In genomic region chr3:129399145-129399894, GRCh38 we compare ENCODE assay signal across 8 cellular contexts. TPM values are rescaled to one million over a fixed set of nuclear protein-coding genes. Genes with fewer than 3 reads are reported as not detected.
DNase-seq lines count a peak whose midpoint lies in the region; ATAC-seq, FAIRE-seq and TF ChIP-seq lines count a peak whose summit lies in the region.

No MANE protein-coding gene starts in this region.

- peak; percentile 84 for DNase-seq in BJ (ENCODE audit: low read depth)
- DNase-seq in NCI-H446 treated with DMSO at 0.1 percent for 48 hours (lab: John Stamatoyannopoulos, UW), result peak; percentile 92
- DNase-seq in activated CD4-positive, alpha-beta T cell treated with anti-CD3 and anti-CD28 coated beads for 24 hours (ENCODE audit: low read depth in 2 of 2), result peak; percentile 51 to 69
- DNase-seq in kidney tubule cell (ENCODE audit: low spot score), result peak; percentile 95
- DNase-seq in stimulated activated CD4-positive, alpha-beta T cell treated with anti-CD3 and anti-CD28 coated beads, Interleukin-1b, Interleukin-23, amount 100 ng/mL, for 24 hours (ENCODE audit: low read depth in 4 of 4, low spot score in 1 of 4), result peak; percentile 42 to 54 (median 46)

- H3K36me3 ChIP-seq in BJ (ENCODE audit: control insufficient read depth, insufficient read depth, low read length), result peaks cover 2% of the 10 kb centered on the region

- POLR2A ChIA-PET in BJ (lab: Charles Lee), result no interaction called here

- FAIRE-seq in colon (lab: Jason Lieb, UNC), result peak; percentile 62

- TF ChIP-seq CTCF in BJ (IDR thresholded peaks at IDR 0.05; ENCODE audit: insufficient read depth, low read depth, low read length), result peak; percentile 81

- no peaks in the 10 kb centered on the region for H3K27me3 ChIP-seq in BJ (ENCODE audit: control insufficient read depth, insufficient read depth, low read length)

- ATAC-seq in GM19043 (IDR thresholded peaks at IDR 0.05; ENCODE audit: low read depth, unreplicated experiment) (peak; percentile 74), HG03378 (IDR thresholded peaks at IDR 0.05; ENCODE audit: unreplicated experiment) (peak; percentile 79)

- CTCF ChIA-PET in BJ (lab: Yijun Ruan, JAX), result interaction anchor here (0.6 to 3.1 kb wide), 10 partner anchors 9 to 31 kb away, joined by 3 to 12 read pairs (median 4); no protein-coding TSS in a partner anchor

- H3K4me3 ChIP-seq in BJ (ENCODE audit: low read depth, low read length), result peak overlapping the region; percentile 56

RNA-seq across cellular contexts. Expression of gene EFCAB12, which starts 29.1 kb away (rescaled TPM):
- polyA plus RNA-seq in BJ (2011; rRNA removed), result 0.02 and 0.05 TPM in 2 replicates
- polyA minus RNA-seq in BJ (2011; rRNA and poly(A)+ RNA removed), result not detected in 2 replicates

RNA-seq across cellular contexts. Expression of gene MBD4, which starts 40.4 kb away (rescaled TPM):
- 17.5 and 24.9 TPM in 2 replicates for polyA plus RNA-seq in BJ (2011; rRNA removed)
- polyA minus RNA-seq in BJ (2011; rRNA and poly(A)+ RNA removed), result 5.7 and 9.4 TPM in 2 replicates

RNA-seq across cellular contexts. Expression of gene IFT122, which starts 40.7 kb away (rescaled TPM):
- 15.8 and 27.8 TPM in 2 replicates for polyA plus RNA-seq in BJ (2011; rRNA removed)
- 30.4 and 48.9 TPM in 2 replicates for polyA minus RNA-seq in BJ (2011; rRNA and poly(A)+ RNA removed)

Comparison
In these comparisons a context has a peak if more than half of its experiments do, and no peak if none do; other contexts are left out.
1. Peak in every context shown above with its lines: DNase-seq, ATAC-seq and H3K4me3 ChIP-seq.